In genomic region chr7:152760384-152761115, GRCh38 we compare ENCODE assay signal across 8 cellular contexts. TPM values are rescaled to one million over a fixed set of nuclear protein-coding genes. Genes with fewer than 3 reads are reported as not detected.
A peak's percentile ranks its signal among the peaks of the same experiment; 100 is the strongest.
DNase-seq lines count a peak whose midpoint lies in the region; ATAC-seq, FAIRE-seq and TF ChIP-seq lines count a peak whose summit lies in the region.

No MANE protein-coding gene starts in this region.

- peak overlapping the region; percentile 96 for H3K4me3 ChIP-seq in WERI-Rb-1 (ENCODE audit: low read depth, low read length)
- peak overlapping the region; percentile 75 to 94 for H3K4me3 ChIP-seq in gastroesophageal sphincter
- H3K4me3 ChIP-seq in small intestine (ENCODE audit: low read depth in 1 of 2, low read length in 2 of 2) = peak overlapping the region; percentile 85 to 93

- TF ChIP-seq EP300 in gastroesophageal sphincter (IDR thresholded peaks at IDR 0.05) = no peak

- H3K27ac ChIP-seq in WERI-Rb-1 (no peak overlapping the region), gastroesophageal sphincter (peak overlapping the region; percentile 91 to 97 (median 94)), small intestine (ENCODE audit: low read depth in 1 of 2, low read length in 1 of 2) (peak overlapping the region; percentile 24 to 92)

- peak; percentile 15 for DNase-seq in EH (ENCODE audit: low read depth)
- no peak for DNase-seq in WERI-Rb-1
- peak; percentile 5 for DNase-seq in small intestine
- DNase-seq in dedifferentiated amniotic fluid mesenchymal stem cell (ENCODE audit: extremely low spot score) = no peak
- no peak for DNase-seq in DMS153 (lab: John Stamatoyannopoulos, UW)
- DNase-seq in stimulated activated CD8-positive, alpha-beta memory T cell treated with anti-CD3 and anti-CD28 coated beads, Interleukin-4, amount 100 ng/mL, for 48 hours = no peak

- H3K4me1 ChIP-seq in gastroesophageal sphincter = peaks cover 0 to 17% (median 0%) of the 10 kb centered on the region in 3 donors
- peaks cover 0 to 3% of the 10 kb centered on the region in 2 donors for H3K4me1 ChIP-seq in small intestine (ENCODE audit: control insufficient read depth in 2 of 2, insufficient read depth in 1 of 2, low read depth in 1 of 2, low read length in 1 of 2)

- H3K27me3 ChIP-seq in WERI-Rb-1 (ENCODE audit: insufficient read depth, low read depth, severe bottlenecking) (no peaks in the 10 kb centered on the region), gastroesophageal sphincter (no peaks in the 10 kb centered on the region), small intestine (ENCODE audit: control insufficient read depth in 2 of 2, insufficient read depth in 2 of 2, low read length in 2 of 2) (no peaks in the 10 kb centered on the region)

- WGBS in gastroesophageal sphincter (ENCODE audit: low coverage in 1 of 2), 2 donors = 21 to 37% methylated on average over 9 to 13 of the region's 14 CpGs
- 13 to 20% (median 16%) methylated on average over 14 of the region's 14 CpGs for WGBS in small intestine, 3 donors

- TF ChIP-seq POLR2A in gastroesophageal sphincter (IDR thresholded peaks at IDR 0.05) = no peak

- no peak for FAIRE-seq in small intestine (lab: Jason Lieb, UNC)

- TF ChIP-seq CTCF in WERI-Rb-1 (IDR thresholded peaks at IDR 0.05; ENCODE audit: low read depth, low read length) (no peak), gastroesophageal sphincter (IDR thresholded peaks at IDR 0.05) (no peak)

- H3K9me3 ChIP-seq in WERI-Rb-1 (ENCODE audit: severe bottlenecking) (no peaks in the 10 kb centered on the region), gastroesophageal sphincter (no peaks in the 10 kb centered on the region), small intestine (ENCODE audit: control insufficient read depth, low read depth) (no peaks in the 10 kb centered on the region)

- ATAC-seq in HG03280 (IDR thresholded peaks at IDR 0.05; ENCODE audit: unreplicated experiment) = peak; percentile 0
- no peak for ATAC-seq in gastroesophageal sphincter

- H3K36me3 ChIP-seq in WERI-Rb-1 = no peaks in the 10 kb centered on the region; the same call in 1 of the 2 replicates
- H3K36me3 ChIP-seq in gastroesophageal sphincter = no peaks in the 10 kb centered on the region
- H3K36me3 ChIP-seq in small intestine (ENCODE audit: control insufficient read depth in 2 of 2, insufficient read depth in 2 of 2, low read length in 2 of 2) = no peaks in the 10 kb centered on the region

RNA-seq across cellular contexts. Expression of gene ACTR3B, which starts 1.0 kb away (rescaled TPM):
- 10 to 100 TPM in 1 of 4 donors, 1 to 10 TPM in 3; 3.6 to 66.3 (median 7.4) TPM for total RNA-seq in gastroesophageal sphincter
- polyA plus RNA-seq in small intestine = 1 to 10 TPM; 2.4 to 6.1 (median 2.9) TPM

Comparison
In these comparisons a context has a peak if more than half of its experiments do, and no peak if none do; other contexts are left out.
1. DNase-seq: peak in EH (single experiment) and small intestine (single experiment); none in WERI-Rb-1 (single experiment), dedifferentiated amniotic fluid mesenchymal stem cell (single experiment), DMS153 (single experiment) and stimulated activated CD8-positive, alpha-beta memory T cell treated with anti-CD3 and anti-CD28 coated beads, Interleukin-4, amount 100 ng/mL, for 48 hours (single experiment).
2. Peak in every context shown above with its lines, with median percentiles within 50 percentile points of each other: H3K4me3 ChIP-seq.